Comparison of ENCODE assay signal across 27 cellular contexts in the genomic region with DNA sequence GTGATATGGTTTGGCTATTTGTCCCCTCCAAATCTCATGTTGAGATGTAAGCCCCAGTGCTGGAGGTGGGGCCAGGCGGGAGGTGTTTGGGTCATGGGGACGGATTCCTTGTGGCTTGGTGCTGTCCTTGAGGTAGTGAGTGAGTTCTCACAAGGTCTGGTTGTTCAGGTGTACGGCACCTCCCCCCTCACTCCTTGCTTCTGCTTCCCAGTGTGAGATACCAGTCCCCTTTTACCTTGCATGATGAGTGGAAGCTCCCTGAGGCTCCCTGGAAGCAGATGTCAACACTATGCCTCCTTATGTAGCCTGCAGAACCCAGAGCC.
A peak's percentile ranks its signal among the peaks of the same experiment; 100 is the strongest.
DNase-seq lines count a peak whose midpoint lies in the region; ATAC-seq and TF ChIP-seq lines count a peak whose summit lies in the region.
"Had no signal": no experiment of that assay in that cellular context is flagged by ENCODE, and none has a peak within 500 bp of the region (broad histone marks: within the 10 kb centered on the region; RNA-seq: fewer than 3 reads in every experiment).

No MANE protein-coding gene starts in this region.

- ATAC-seq in DND-41 (ENCODE audit: insufficient read depth, low read depth) (no peak), T-helper 17 cell (no peak), psoas muscle (no peak), gastroesophageal sphincter (no peak)
- ATAC-seq: activated T-helper 17 cell treated with anti-CD3 and anti-CD28 coated beads, Interleukin-2, amount 50 U/mL, for 72 hours; PC-3; stimulated activated naive CD8-positive, alpha-beta T cell treated with anti-CD3 and anti-CD28 coated beads, Interleukin-15, amount 100 ng/mL, for 72 hours had no signal

- peaks cover 67% of the 10 kb centered on the region for H3K36me3 ChIP-seq in DND-41 (ENCODE audit: insufficient read depth, low read length)
- no peaks in the 10 kb centered on the region for H3K36me3 ChIP-seq in psoas muscle (ENCODE audit: insufficient read depth in 1 of 2, low read depth in 1 of 2)
- no peaks in the 10 kb centered on the region for H3K36me3 ChIP-seq in gastroesophageal sphincter
- H3K36me3 ChIP-seq: esophagus muscularis mucosa, HAP-1, tibial nerve had no signal

- peak; percentile 41 for DNase-seq in activated CD8-positive, alpha-beta memory T cell treated with anti-CD3 and anti-CD28 coated beads, Interleukin-2, amount 50 U/mL, for 48 hours
- DNase-seq in activated CD8-positive, alpha-beta memory T cell treated with anti-CD3 and anti-CD28 coated beads, Interleukin-2, amount 50 U/mL, for 4 hours, result no peak
- DNase-seq in DND-41 (peak; percentile 2), T-helper 17 cell (no peak), psoas muscle (no peak), NCI-H1694 treated with DMSO at 0.1 percent for 48 hours (lab: John Stamatoyannopoulos, UW) (no peak)
- no peak for DNase-seq in activated CD4-positive, alpha-beta memory T cell treated with anti-CD3 and anti-CD28 coated beads for 36 hours
- DNase-seq: 8988T; COR-L47; DMS53; foreskin melanocyte; GF-D8; NCI-H1694; NCI-H2171 treated with DMSO at 0.1 percent for 48 hours; NCI-H524; PC-3; stimulated activated naive CD8-positive, alpha-beta T cell treated with anti-CD3 and anti-CD28 coated beads, Interleukin-15, amount 100 ng/mL, for 72 hours had no signal

- peaks cover 75% of the 10 kb centered on the region for H4K20me1 ChIP-seq in DND-41 (ENCODE audit: insufficient read depth, low read length)

- no peak overlapping the region for H3K4me3 Mint-ChIP-seq in T-helper 17 cell
- no peak overlapping the region for H3K4me3 Mint-ChIP-seq in activated CD4-positive, alpha-beta memory T cell treated with anti-CD3 and anti-CD28 coated beads for 36 hours
- H3K4me3 Mint-ChIP-seq: activated naive CD4-positive, alpha-beta T cell treated with anti-CD3 and anti-CD28 coated beads, Interleukin-2, amount 50 U/mL, for 24 hours; activated T-helper 17 cell treated with anti-CD3 and anti-CD28 coated beads, Interleukin-2, amount 50 U/mL, for 72 hours; dendritic cell treated with granulocyte-macrophage colony-stimulating factor and Interleukin-4, amounts not matched to agents 40 ng/mL and 50 ng/mL, for 4 days; stimulated activated naive CD8-positive, alpha-beta T cell treated with anti-CD3 and anti-CD28 coated beads, Interleukin-15, amount 100 ng/mL, for 72 hours; T-helper 2 cell treated with Interferon-gamma antibody and Interleukin-4, amounts not matched to agents 5 μg/mL and 100 μg/mL, for 36 hours had no signal

- peaks cover 100% of the 10 kb centered on the region for H3K79me2 ChIP-seq in DND-41 (ENCODE audit: insufficient read depth, low read length)
- H3K79me2 ChIP-seq: hepatocyte had no signal

- CTCF ChIA-PET in activated CD4-positive, alpha-beta memory T cell treated with anti-CD3 and anti-CD28 coated beads for 36 hours (lab: Charles Lee), result no interaction called here

- peaks cover 3% of the 10 kb centered on the region for H3K36me3 Mint-ChIP-seq in T-helper 17 cell (ENCODE audit: low read depth)
- H3K36me3 Mint-ChIP-seq in activated CD4-positive, alpha-beta memory T cell treated with anti-CD3 and anti-CD28 coated beads for 36 hours, result no peaks in the 10 kb centered on the region

- H3K27ac Mint-ChIP-seq in T-helper 17 cell, result peak overlapping the region; percentile 76
- H3K27ac Mint-ChIP-seq in activated CD4-positive, alpha-beta memory T cell treated with anti-CD3 and anti-CD28 coated beads for 36 hours, result no peak overlapping the region
- H3K27ac Mint-ChIP-seq: activated naive CD4-positive, alpha-beta T cell treated with anti-CD3 and anti-CD28 coated beads, Interleukin-2, amount 50 U/mL, for 24 hours; progenitor cell of endocrine pancreas had no signal

- H3K27me3 ChIP-seq in DND-41 (ENCODE audit: insufficient read depth, low read length, poor library complexity), result no peaks in the 10 kb centered on the region
- no peaks in the 10 kb centered on the region for H3K27me3 ChIP-seq in psoas muscle (ENCODE audit: insufficient read depth in 3 of 3, low read length in 2 of 3)
- H3K27me3 ChIP-seq in gastroesophageal sphincter, result no peaks in the 10 kb centered on the region
- H3K27me3 ChIP-seq: esophagus muscularis mucosa had no signal

- no peak overlapping the region for H2AFZ ChIP-seq in DND-41 (ENCODE audit: low read depth, low read length)
- H2AFZ ChIP-seq: hepatocyte had no signal

- POLR2A ChIA-PET in activated CD4-positive, alpha-beta memory T cell treated with anti-CD3 and anti-CD28 coated beads for 36 hours (lab: Charles Lee), result no interaction called here

- H3K9ac ChIP-seq in DND-41 (ENCODE audit: low read depth, low read length), result no peak overlapping the region

- no peaks in the 10 kb centered on the region for H3K27me3 Mint-ChIP-seq in T-helper 17 cell
- H3K27me3 Mint-ChIP-seq in activated CD4-positive, alpha-beta memory T cell treated with anti-CD3 and anti-CD28 coated beads for 36 hours, result no peaks in the 10 kb centered on the region
- H3K27me3 Mint-ChIP-seq: activated naive CD4-positive, alpha-beta T cell treated with anti-CD3 and anti-CD28 coated beads, Interleukin-2, amount 50 U/mL, for 24 hours; activated T-helper 17 cell treated with anti-CD3 and anti-CD28 coated beads, Interleukin-2, amount 50 U/mL, for 72 hours; dendritic cell treated with granulocyte-macrophage colony-stimulating factor and Interleukin-4, amounts not matched to agents 40 ng/mL and 50 ng/mL, for 4 days had no signal

- H3K4me1 Mint-ChIP-seq in T-helper 17 cell, result peaks cover 47% of the 10 kb centered on the region
- peaks cover 26% of the 10 kb centered on the region for H3K4me1 Mint-ChIP-seq in activated CD4-positive, alpha-beta memory T cell treated with anti-CD3 and anti-CD28 coated beads for 36 hours (ENCODE audit: low read depth)

- H3K4me1 ChIP-seq in DND-41 (ENCODE audit: insufficient read depth, low read length) (peaks cover 99% of the 10 kb centered on the region), psoas muscle (peaks cover 54% of the 10 kb centered on the region), gastroesophageal sphincter (peaks cover 0 to 60% (median 19%) of the 10 kb centered on the region in 3 donors)
- H3K4me1 ChIP-seq: HAP-1 had no signal

- TF ChIP-seq POLR2A in gastroesophageal sphincter (IDR thresholded peaks at IDR 0.05), result no peak

- H3K4me2 ChIP-seq in DND-41 (ENCODE audit: insufficient read depth, low read length), result peak overlapping the region; percentile 88; the same call in 1 of the 2 replicates
- H3K4me2 ChIP-seq: hepatocyte had no signal

- intact Hi-C loops in psoas muscle (cut with DNase I), result loop anchor here in 1 of 2 donors (5.0 to 10.0 kb wide), 3 partner anchors 46 to 236 kb away; a partner anchor contains a TSS
- intact Hi-C loops in activated CD4-positive, alpha-beta memory T cell treated with anti-CD3 and anti-CD28 coated beads for 36 hours (cut with micrococcal nuclease), result no loop called here

- TF ChIP-seq EP300 in gastroesophageal sphincter (IDR thresholded peaks at IDR 0.05), result no peak

- H3K9me3 Mint-ChIP-seq in activated CD4-positive, alpha-beta memory T cell treated with anti-CD3 and anti-CD28 coated beads for 36 hours, result no peaks in the 10 kb centered on the region
- H3K9me3 Mint-ChIP-seq: activated naive CD4-positive, alpha-beta T cell treated with anti-CD3 and anti-CD28 coated beads, Interleukin-2, amount 50 U/mL, for 24 hours; activated T-helper 17 cell treated with anti-CD3 and anti-CD28 coated beads, Interleukin-2, amount 50 U/mL, for 72 hours; dendritic cell treated with granulocyte-macrophage colony-stimulating factor and Interleukin-4, amounts not matched to agents 40 ng/mL and 50 ng/mL, for 4 days; stimulated activated naive CD8-positive, alpha-beta T cell treated with anti-CD3 and anti-CD28 coated beads, Interleukin-15, amount 100 ng/mL, for 72 hours; T-helper 2 cell treated with Interferon-gamma antibody and Interleukin-4, amounts not matched to agents 5 μg/mL and 100 μg/mL, for 36 hours had no signal

- H3K9me3 ChIP-seq in DND-41 (ENCODE audit: insufficient read depth, low read length, severe bottlenecking) (no peaks in the 10 kb centered on the region), T-helper 17 cell (ENCODE audit: control insufficient read depth, low read length, poor library complexity, severe bottlenecking) (no peaks in the 10 kb centered on the region), psoas muscle (no peaks in the 10 kb centered on the region), gastroesophageal sphincter (no peaks in the 10 kb centered on the region)
- H3K9me3 ChIP-seq: esophagus muscularis mucosa, HAP-1, tibial nerve had no signal

- TF ChIP-seq CTCF in DND-41 (IDR thresholded peaks at IDR 0.05; ENCODE audit: borderline replicate concordance, extremely low read depth, low read length, poor library complexity, severe bottlenecking), result no peak
- TF ChIP-seq CTCF in psoas muscle (IDR thresholded peaks at IDR 0.05), result no peak
- no peak for TF ChIP-seq CTCF in gastroesophageal sphincter (IDR thresholded peaks at IDR 0.05)

- 73 to 100% (median 84%) methylated on average over 3 of the region's 3 CpGs for WGBS in psoas muscle, 3 donors
- WGBS in gastroesophageal sphincter (ENCODE audit: low coverage in 1 of 2), 2 donors, result 96 to 100% methylated on average over 1 to 3 of the region's 3 CpGs

- H3K27ac ChIP-seq in DND-41 (ENCODE audit: low read length) (peak overlapping the region; percentile 63), psoas muscle (peak overlapping the region; percentile 16), gastroesophageal sphincter (no peak overlapping the region)
- H3K27ac ChIP-seq: esophagus muscularis mucosa, hepatocyte had no signal

- no peak overlapping the region for H3K4me3 ChIP-seq in DND-41 (ENCODE audit: low read depth in 1 of 2, low read length in 2 of 2)
- no peak overlapping the region for H3K4me3 ChIP-seq in psoas muscle
- no peak overlapping the region for H3K4me3 ChIP-seq in gastroesophageal sphincter
- H3K4me3 ChIP-seq: esophagus muscularis mucosa, HAP-1, hepatocyte, tibial nerve had no signal

Comparison
In these comparisons a context has a peak if more than half of its experiments do, and no peak if none do; other contexts are left out.
1. DNase-seq: peak in activated CD8-positive, alpha-beta memory T cell treated with anti-CD3 and anti-CD28 coated beads, Interleukin-2, amount 50 U/mL, for 48 hours (single experiment) and DND-41 (single experiment); none in activated CD8-positive, alpha-beta memory T cell treated with anti-CD3 and anti-CD28 coated beads, Interleukin-2, amount 50 U/mL, for 4 hours (single experiment), T-helper 17 cell (0 of 3), psoas muscle (0 of 2), activated CD4-positive, alpha-beta memory T cell treated with anti-CD3 and anti-CD28 coated beads for 36 hours (single experiment) and NCI-H1694 treated with DMSO at 0.1 percent for 48 hours (single experiment).
2. H3K27ac ChIP-seq: peak in DND-41 (single experiment) and psoas muscle (single experiment); none in gastroesophageal sphincter (0 of 4).